9 cellular contexts compared by ENCODE assay signal in genomic region chr11:57566564-57567209, GRCh38. TPM values are rescaled to one million over a fixed set of nuclear protein-coding genes. Genes with fewer than 3 reads are reported as not detected.
A peak's percentile ranks its signal among the peaks of the same experiment; 100 is the strongest.
DNase-seq lines count a peak whose midpoint lies in the region; ATAC-seq and TF ChIP-seq lines count a peak whose summit lies in the region.
"Had no signal": no experiment of that assay in that cellular context is flagged by ENCODE, and none has a peak within 500 bp of the region (broad histone marks: within the 10 kb centered on the region; RNA-seq: fewer than 3 reads in every experiment).

No MANE protein-coding gene starts in this region.

- peak; percentile 24 for DNase-seq in activated CD4-positive, alpha-beta T cell treated with anti-CD3 and anti-CD28 coated beads for 48 hours
- DNase-seq in fibroblast of the aortic adventitia (ENCODE audit: low read depth) (peak; percentile 5), NK-92 (lab: John Stamatoyannopoulos, UW; ENCODE audit: unreplicated experiment) (no peak), Ammon's horn (ENCODE audit: low spot score) (no peak), SW 1271 (lab: John Stamatoyannopoulos, UW) (no peak)
- DNase-seq in effector CD4-positive, alpha-beta T cell = no peak

- no peak for TF ChIP-seq CTCF in fibroblast of the aortic adventitia (IDR thresholded peaks at IDR 0.05; ENCODE audit: insufficient read depth, low read length)

- ATAC-seq in GM19324 (IDR thresholded peaks at IDR 0.05; ENCODE audit: low FRiP score, unreplicated experiment) = peak; percentile 23

- H3K4me3 ChIP-seq in fibroblast of the aortic adventitia (ENCODE audit: low read depth, low read length) (peak overlapping the region; percentile 92), skin epidermis (peak overlapping the region; percentile 53 to 95 (median 83))

- H3K27ac ChIP-seq in skin epidermis = peak overlapping the region in 20 of 21 experiments; percentile 41 to 98 (median 84)

RNA-seq across cellular contexts. Expression of gene UBE2L6, which starts 0.8 kb away (rescaled TPM):
- total RNA-seq in fibroblast of the aortic adventitia (ENCODE audit: low replicate concordance) = 30.6 and 41.1 TPM in 2 replicates

RNA-seq across cellular contexts. Expression of gene SMTNL1, which starts 29.3 kb away (rescaled TPM):
- total RNA-seq in fibroblast of the aortic adventitia (ENCODE audit: low replicate concordance) = not detected in 2 replicates
- total RNA-seq: T-helper 2 cell treated with Interferon-gamma antibody and Interleukin-4, amounts not matched to agents 100 ng/mL and 5 ng/mL, for 36 hours had no signal

RNA-seq across cellular contexts. Expression of gene SERPING1, which starts 30.8 kb away (rescaled TPM):
- total RNA-seq in fibroblast of the aortic adventitia (ENCODE audit: low replicate concordance) = 64.9 and 77.0 TPM in 2 replicates
- total RNA-seq: T-helper 2 cell treated with Interferon-gamma antibody and Interleukin-4, amounts not matched to agents 100 ng/mL and 5 ng/mL, for 36 hours had no signal

RNA-seq across cellular contexts. Expression of gene TIMM10, which starts 36.1 kb away (rescaled TPM):
- total RNA-seq in fibroblast of the aortic adventitia (ENCODE audit: low replicate concordance) = 32.1 and 77.5 TPM in 2 replicates

RNA-seq across cellular contexts. Expression of gene SLC43A1, which starts 51.2 kb away (rescaled TPM):
- 11.4 and 15.3 TPM in 2 replicates for total RNA-seq in fibroblast of the aortic adventitia (ENCODE audit: low replicate concordance)

Comparison
In these comparisons a context has a peak if more than half of its experiments do, and no peak if none do; other contexts are left out.
1. DNase-seq: peak in activated CD4-positive, alpha-beta T cell treated with anti-CD3 and anti-CD28 coated beads for 48 hours (single experiment) and fibroblast of the aortic adventitia (single experiment); none in effector CD4-positive, alpha-beta T cell (single experiment), NK-92 (single experiment), Ammon's horn (single experiment) and SW 1271 (0 of 2).